9 cellular contexts compared by ENCODE assay signal in the genomic region with DNA sequence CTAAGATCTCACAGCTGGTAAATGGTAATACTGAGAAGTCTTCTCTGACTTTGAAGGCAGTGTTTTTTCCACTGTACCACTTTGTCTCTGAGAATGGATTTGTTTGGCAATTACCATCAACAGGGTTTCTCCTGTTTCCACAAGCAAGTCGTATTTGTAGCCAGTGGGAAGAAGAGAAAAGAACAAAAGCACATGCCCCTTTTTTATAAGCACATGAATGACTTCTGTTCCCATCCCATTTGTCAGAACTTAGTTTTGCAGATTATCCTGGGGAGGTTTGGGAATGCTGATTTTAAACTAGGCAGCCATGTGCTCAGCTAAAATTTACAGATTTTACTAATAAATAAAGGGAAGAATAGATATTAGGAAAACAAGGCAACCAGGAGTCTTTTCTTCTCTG.
"Had no signal": no experiment of that assay in that cellular context is flagged by ENCODE, and none has a peak within 500 bp of the region (broad histone marks: within the 10 kb centered on the region; RNA-seq: fewer than 3 reads in every experiment).

No MANE protein-coding gene starts in this region.

- ATAC-seq: HCT116 had no signal

- DNase-seq: GM23248, H7, HFFc6, Kasumi-1, KG1 had no signal

- H3K4me3 Mint-ChIP-seq: HFFc6, IgD-negative memory B cell had no signal

- H3K27ac Mint-ChIP-seq: HFFc6, IgD-negative memory B cell had no signal

- H3K4me1 ChIP-seq: HAP-1 had no signal

- H3K36me3 Mint-ChIP-seq: IgD-negative memory B cell had no signal

- H3K27me3 Mint-ChIP-seq: IgD-negative memory B cell had no signal

- H3K36me3 ChIP-seq: HAP-1 had no signal

- H3K27ac ChIP-seq: GM23248 had no signal

- H3K9ac ChIP-seq: GM23248 had no signal

- H3K9me3 Mint-ChIP-seq: HFFc6, IgD-negative memory B cell had no signal

- H3K9me3 ChIP-seq: HAP-1 had no signal

- H3K4me3 ChIP-seq: GM23248, HAP-1 had no signal

- H3K4me1 Mint-ChIP-seq: IgD-negative memory B cell had no signal

- H2AFZ ChIP-seq: GM23248 had no signal

- FAIRE-seq: HTR-8/SVneo had no signal
